Comparison of ENCODE assay signal across 16 cellular contexts in the genomic region with DNA sequence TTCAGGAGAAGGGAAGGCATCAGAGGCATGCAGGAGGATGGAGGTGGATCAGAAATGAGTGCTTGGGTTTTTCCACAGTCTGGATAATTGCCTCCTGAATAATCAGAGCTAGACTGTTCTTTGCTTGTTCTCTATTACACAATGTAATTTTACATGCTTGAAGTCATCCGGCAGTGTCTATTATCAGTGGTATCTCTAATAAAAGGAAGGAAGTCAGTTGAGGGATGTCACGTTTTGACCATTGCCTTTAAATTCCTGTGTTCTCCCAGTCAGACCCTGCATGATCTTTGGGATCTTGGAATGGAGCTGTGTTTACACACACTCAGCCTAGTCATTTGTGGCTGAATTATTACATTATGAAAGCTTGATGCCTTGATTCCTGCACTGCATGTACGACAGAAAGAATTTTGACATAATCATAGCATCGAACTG.
A peak's percentile ranks its signal among the peaks of the same experiment; 100 is the strongest.
DNase-seq lines count a peak whose midpoint lies in the region; ATAC-seq and TF ChIP-seq lines count a peak whose summit lies in the region.
"Had no signal": no experiment of that assay in that cellular context is flagged by ENCODE, and none has a peak within 500 bp of the region (broad histone marks: within the 10 kb centered on the region; RNA-seq: fewer than 3 reads in every experiment).

No MANE protein-coding gene starts in this region.

- no peaks in the 10 kb centered on the region for H3K79me1 ChIP-seq in trophoblast cell (ENCODE audit: low read length)

- H3K4me3 ChIP-seq in BJ (ENCODE audit: low read depth, low read length) (no peak overlapping the region), trophoblast cell (ENCODE audit: low read depth, low read length) (no peak overlapping the region), PC-9 (no peak overlapping the region)

- H3K27me3 ChIP-seq in BJ (ENCODE audit: control insufficient read depth, insufficient read depth, low read length) (no peaks in the 10 kb centered on the region), trophoblast cell (ENCODE audit: insufficient read depth, low read length) (no peaks in the 10 kb centered on the region), foreskin keratinocyte (peaks cover 18% of the 10 kb centered on the region), PC-9 (ENCODE audit: insufficient read depth, low read depth) (0 out of 2 replicates have a peak, but pooled peaks cover 5% of the 10 kb centered on the region)

- BruUV-seq in PC-9 (replicated peaks; lab: Mats Ljungman, UMichigan) = no TSS peak

- H2AK5ac ChIP-seq in trophoblast cell (ENCODE audit: low read length) = no peak overlapping the region

- no peak overlapping the region for H2BK5ac ChIP-seq in trophoblast cell (ENCODE audit: low read depth, low read length, poor library complexity)

- no peak overlapping the region for H3K27ac ChIP-seq in trophoblast cell (ENCODE audit: low read depth, low read length)
- H3K27ac ChIP-seq in foreskin keratinocyte = no peak overlapping the region
- H3K27ac ChIP-seq in PC-9 = no peak overlapping the region
- H3K27ac ChIP-seq: parathyroid adenoma, WERI-Rb-1 had no signal

- CTCF ChIA-PET in BJ (lab: Yijun Ruan, JAX) (no interaction called here), PC-9 (lab: Charles Lee) (no interaction called here)

- no peaks in the 10 kb centered on the region for H3F3A ChIP-seq in PC-9 (ENCODE audit: insufficient read depth, low read depth)

- H4K8ac ChIP-seq in trophoblast cell (ENCODE audit: low read depth, low read length) = no peak overlapping the region

- H3K14ac ChIP-seq in trophoblast cell (ENCODE audit: low read length) = no peak overlapping the region

- no peak overlapping the region for H3K4ac ChIP-seq in trophoblast cell (ENCODE audit: low read depth, low read length)

- no peaks in the 10 kb centered on the region for H3K9me2 ChIP-seq in PC-9 (ENCODE audit: insufficient read depth)

- ATAC-seq in foreskin keratinocyte = no peak

- H4K12ac ChIP-seq in trophoblast cell (ENCODE audit: low read depth, low read length) = no peak overlapping the region

- H3K9ac ChIP-seq in trophoblast cell (ENCODE audit: low read length) = no peak overlapping the region
- H3K9ac ChIP-seq: parathyroid adenoma had no signal

- TF ChIP-seq CTCF in BJ (IDR thresholded peaks at IDR 0.05; ENCODE audit: insufficient read depth, low read depth, low read length) (no peak), foreskin keratinocyte (conservative IDR thresholded peaks at IDR 0.05) (no peak), PC-9 (conservative IDR thresholded peaks at IDR 0.05) (no peak)

- no CpG with 5 or more reads among the region's 4 CpGs for WGBS in trophoblast cell (ENCODE audit: extremely low coverage, insufficient coverage, insufficient read length)

- no peak overlapping the region for H4K91ac ChIP-seq in trophoblast cell (ENCODE audit: low read depth, low read length)

- intact Hi-C loops in PC-9 (cut with micrococcal nuclease; ENCODE audit: unreplicated experiment) = no loop called here

- H3K4me2 ChIP-seq in trophoblast cell (ENCODE audit: low read length) (no peak overlapping the region), PC-9 (no peak overlapping the region)

- no peak overlapping the region for H3K23ac ChIP-seq in trophoblast cell (ENCODE audit: low read length)

- H3K79me2 ChIP-seq in trophoblast cell (ENCODE audit: control insufficient read depth, insufficient read depth, low read length, poor library complexity) (no peaks in the 10 kb centered on the region), PC-9 (ENCODE audit: low read depth) (no peaks in the 10 kb centered on the region)
- H3K79me2 ChIP-seq: parathyroid adenoma had no signal

- no peak overlapping the region for H2BK120ac ChIP-seq in trophoblast cell (ENCODE audit: insufficient read depth, low read length, poor library complexity)

- H3K36me3 ChIP-seq in BJ (ENCODE audit: control insufficient read depth, insufficient read depth, low read length) = no peaks in the 10 kb centered on the region
- H3K36me3 ChIP-seq in trophoblast cell (ENCODE audit: control insufficient read depth in 1 of 2, insufficient read depth in 2 of 2, low read length in 2 of 2) = no peaks in the 10 kb centered on the region
- no peaks in the 10 kb centered on the region for H3K36me3 ChIP-seq in PC-9 (ENCODE audit: low read depth)
- H3K36me3 ChIP-seq: WERI-Rb-1 had no signal

- no peaks in the 10 kb centered on the region for H3K4me1 ChIP-seq in trophoblast cell (ENCODE audit: control insufficient read depth in 1 of 2, insufficient read depth in 2 of 2, low read length in 2 of 2)
- no peaks in the 10 kb centered on the region for H3K4me1 ChIP-seq in foreskin keratinocyte
- no peaks in the 10 kb centered on the region for H3K4me1 ChIP-seq in PC-9 (replicated peaks; ENCODE audit: insufficient read depth)

- H4K20me1 ChIP-seq in PC-9 (ENCODE audit: insufficient read depth) = no peaks in the 10 kb centered on the region

- H3K9me3 ChIP-seq in trophoblast cell (ENCODE audit: insufficient read depth, low read depth, low read length) (no peaks in the 10 kb centered on the region), PC-9 (ENCODE audit: insufficient read depth, low read depth) (no peaks in the 10 kb centered on the region)

- POLR2A ChIA-PET in BJ (lab: Charles Lee) = no interaction called here
- POLR2A ChIA-PET in PC-9 (lab: Charles Lee; ENCODE audit: unreplicated experiment) = no interaction called here

- H3K18ac ChIP-seq in trophoblast cell (ENCODE audit: low read length) = no peak overlapping the region

- H2BK12ac ChIP-seq in trophoblast cell (ENCODE audit: low read length) = no peak overlapping the region

- DNase-seq in BJ (ENCODE audit: low read depth) (peak; percentile 99), NCI-H226 (peak; percentile 67), dedifferentiated amniotic fluid mesenchymal stem cell (ENCODE audit: extremely low spot score) (peak; percentile 24), trophoblast cell (peak; percentile 15 to 87), MV-4-11 (lab: John Stamatoyannopoulos, UW) (no peak), foreskin keratinocyte (no peak), PC-9 (no peak)
- no peak for DNase-seq in stimulated activated CD8-positive, alpha-beta memory T cell treated with anti-CD3 and anti-CD28 coated beads, Interleukin-4, amount 100 ng/mL, for 48 hours
- DNase-seq: activated gamma-delta T cell treated with Interleukin-2 at 50 U/mL for 16 hours; CD4-positive, alpha-beta T cell; GDM1; glutamatergic neuron; KG1; stimulated activated CD4-positive, alpha-beta T cell treated with anti-CD3 and anti-CD28 coated beads, Interleukin-15, amount 100 ng/mL, for 24 hours; WERI-Rb-1 had no signal

- H2AFZ ChIP-seq in trophoblast cell (ENCODE audit: insufficient read depth, low read length, poor library complexity) (no peak overlapping the region), PC-9 (no peak overlapping the region)
- H2AFZ ChIP-seq: parathyroid adenoma had no signal

Comparison
In these comparisons a context has a peak if more than half of its experiments do, and no peak if none do; other contexts are left out.
1. DNase-seq: peak in BJ (single experiment), NCI-H226 (single experiment), dedifferentiated amniotic fluid mesenchymal stem cell (single experiment) and trophoblast cell (2 of 2); none in MV-4-11 (single experiment), foreskin keratinocyte (0 of 2), stimulated activated CD8-positive, alpha-beta memory T cell treated with anti-CD3 and anti-CD28 coated beads, Interleukin-4, amount 100 ng/mL, for 48 hours (single experiment) and PC-9 (0 of 2).